29 cellular contexts compared by ENCODE assay signal in the genomic region with DNA sequence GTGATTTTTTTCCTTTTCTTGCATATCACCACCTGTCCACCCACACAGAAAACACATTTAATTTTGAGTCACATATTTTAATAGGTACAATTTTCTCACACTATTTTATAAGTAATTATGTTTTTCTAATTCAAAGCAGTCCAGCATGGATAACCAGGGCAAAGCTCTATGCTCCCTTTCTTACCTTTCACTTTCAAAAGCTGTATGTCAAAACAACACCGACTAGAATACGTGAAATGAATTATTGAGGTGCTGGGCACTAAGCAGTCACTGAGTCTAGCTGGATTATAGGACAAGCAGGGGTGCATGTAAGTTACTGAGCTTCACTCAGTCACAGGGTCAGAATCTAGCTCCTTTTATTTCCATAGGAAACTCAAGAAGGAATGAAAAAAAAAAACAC.
"Had no signal": no experiment of that assay in that cellular context is flagged by ENCODE, and none has a peak within 500 bp of the region (broad histone marks: within the 10 kb centered on the region; RNA-seq: fewer than 3 reads in every experiment).

No MANE protein-coding gene starts in this region.

- H3K36me3 Mint-ChIP-seq: activated CD8-positive, alpha-beta memory T cell treated with anti-CD3 and anti-CD28 coated beads, Interleukin-2, amount 10 ng/mL, durations not matched to agents 7 days and 5 days; activated naive CD4-positive, alpha-beta T cell treated with anti-CD3 and anti-CD28 coated beads, Interleukin-2, amount 10 ng/mL, durations not matched to agents 7 days and 5 days; activated naive CD8-positive, alpha-beta T cell had no signal

- H3K27me3 ChIP-seq: cardiac muscle cell, SJCRH30 had no signal

- H3K4me3 Mint-ChIP-seq: activated CD4-positive, alpha-beta memory T cell treated with anti-CD3 and anti-CD28 coated beads, Interleukin-2, amount 10 ng/mL, durations not matched to agents 7 days and 5 days; activated CD8-positive, alpha-beta memory T cell treated with anti-CD3 and anti-CD28 coated beads, Interleukin-2, amount 10 ng/mL, durations not matched to agents 7 days and 5 days; activated naive CD4-positive, alpha-beta T cell treated with anti-CD3 and anti-CD28 coated beads, Interleukin-2, amount 10 ng/mL, durations not matched to agents 7 days and 5 days; activated naive CD8-positive, alpha-beta T cell; activated naive CD8-positive, alpha-beta T cell treated with anti-CD3 and anti-CD28 coated beads, Interleukin-2, amount 50 U/mL, for 24 hours; central memory CD8-positive, alpha-beta T cell had no signal

- H3K9me3 ChIP-seq: SJCRH30 had no signal

- FAIRE-seq: K562 had no signal

- H3K27ac Mint-ChIP-seq: activated CD4-positive, alpha-beta memory T cell treated with anti-CD3 and anti-CD28 coated beads, Interleukin-2, amount 10 ng/mL, durations not matched to agents 7 days and 5 days; activated CD8-positive, alpha-beta memory T cell treated with anti-CD3 and anti-CD28 coated beads, Interleukin-2, amount 10 ng/mL, durations not matched to agents 7 days and 5 days; activated naive CD4-positive, alpha-beta T cell treated with anti-CD3 and anti-CD28 coated beads, Interleukin-2, amount 10 ng/mL, durations not matched to agents 7 days and 5 days; activated naive CD8-positive, alpha-beta T cell; activated naive CD8-positive, alpha-beta T cell treated with anti-CD3 and anti-CD28 coated beads, Interleukin-2, amount 50 U/mL, for 24 hours had no signal

- H3K27ac ChIP-seq: cardiac muscle cell, SJCRH30, WERI-Rb-1 had no signal

- H3K4me1 ChIP-seq: SJCRH30 had no signal

- DNase-seq: activated CD4-positive, alpha-beta memory T cell treated with anti-CD3 and anti-CD28 coated beads, Interleukin-2, amount 10 ng/mL, durations not matched to agents 7 days and 5 days; activated CD4-positive, alpha-beta T cell treated with anti-CD3 and anti-CD28 coated beads for 1 hour; activated CD4-positive, alpha-beta T cell treated with anti-CD3 and anti-CD28 coated beads for 48 hours; activated CD4-positive, CD25-positive, alpha-beta regulatory T cell; activated CD8-positive, alpha-beta memory T cell treated with anti-CD3 and anti-CD28 coated beads for 24 hours; activated CD8-positive, alpha-beta memory T cell treated with anti-CD3 and anti-CD28 coated beads, Interleukin-2, amount 10 ng/mL, durations not matched to agents 7 days and 5 days; activated CD8-positive, alpha-beta memory T cell treated with anti-CD3 and anti-CD28 coated beads, Interleukin-2, amount 50 U/mL, for 48 hours; activated effector memory CD4-positive, alpha-beta T cell treated with Interleukin-2 at 50 U/mL for 16 hours; activated naive CD4-positive, alpha-beta T cell treated with anti-CD3 and anti-CD28 coated beads, Interleukin-2, amount 10 ng/mL, durations not matched to agents 7 days and 5 days; activated naive CD8-positive, alpha-beta T cell treated with anti-CD3 and anti-CD28 coated beads, Interleukin-2, amount 50 U/mL, for 24 hours; activated T-cell treated with anti-CD3 and anti-CD28 coated beads, Interleukin-2, amount 50 U/mL, for 48 hours; amniotic stem cell; aorta; NCI-H1436; NCI-H1694; NCI-H2227 treated with DMSO at 0.1 percent for 48 hours; NCI-H446; NCI-H510A treated with DMSO at 0.1 percent for 48 hours; NCI-H526 treated with DMSO at 0.1 percent for 48 hours; SHP77; SJCRH30; T1000; WERI-Rb-1 had no signal

- H3K4me1 Mint-ChIP-seq: activated CD4-positive, alpha-beta memory T cell treated with anti-CD3 and anti-CD28 coated beads, Interleukin-2, amount 10 ng/mL, durations not matched to agents 7 days and 5 days; activated CD8-positive, alpha-beta memory T cell treated with anti-CD3 and anti-CD28 coated beads, Interleukin-2, amount 10 ng/mL, durations not matched to agents 7 days and 5 days; activated naive CD4-positive, alpha-beta T cell treated with anti-CD3 and anti-CD28 coated beads, Interleukin-2, amount 10 ng/mL, durations not matched to agents 7 days and 5 days; activated naive CD8-positive, alpha-beta T cell treated with anti-CD3 and anti-CD28 coated beads, Interleukin-2, amount 50 U/mL, for 24 hours; central memory CD8-positive, alpha-beta T cell had no signal

- ATAC-seq: activated CD8-positive, alpha-beta memory T cell treated with anti-CD3 and anti-CD28 coated beads, Interleukin-2, amount 10 ng/mL, durations not matched to agents 7 days and 5 days; activated naive CD8-positive, alpha-beta T cell treated with anti-CD3 and anti-CD28 coated beads, Interleukin-2, amount 50 U/mL, for 24 hours; K562; Panc1 had no signal

- H3K4me3 ChIP-seq: cardiac muscle cell, K562, SJCRH30, SK-N-MC had no signal

- H3K27me3 Mint-ChIP-seq: activated CD4-positive, alpha-beta memory T cell treated with anti-CD3 and anti-CD28 coated beads, Interleukin-2, amount 10 ng/mL, durations not matched to agents 7 days and 5 days; activated CD8-positive, alpha-beta memory T cell treated with anti-CD3 and anti-CD28 coated beads, Interleukin-2, amount 10 ng/mL, durations not matched to agents 7 days and 5 days; activated naive CD4-positive, alpha-beta T cell treated with anti-CD3 and anti-CD28 coated beads, Interleukin-2, amount 10 ng/mL, durations not matched to agents 7 days and 5 days; activated naive CD8-positive, alpha-beta T cell; activated naive CD8-positive, alpha-beta T cell treated with anti-CD3 and anti-CD28 coated beads, Interleukin-2, amount 50 U/mL, for 24 hours; central memory CD8-positive, alpha-beta T cell had no signal

- H3K36me3 ChIP-seq: cardiac muscle cell, SJCRH30, WERI-Rb-1 had no signal
